Comparison of ENCODE assay signal across 8 cellular contexts in the genomic region with DNA sequence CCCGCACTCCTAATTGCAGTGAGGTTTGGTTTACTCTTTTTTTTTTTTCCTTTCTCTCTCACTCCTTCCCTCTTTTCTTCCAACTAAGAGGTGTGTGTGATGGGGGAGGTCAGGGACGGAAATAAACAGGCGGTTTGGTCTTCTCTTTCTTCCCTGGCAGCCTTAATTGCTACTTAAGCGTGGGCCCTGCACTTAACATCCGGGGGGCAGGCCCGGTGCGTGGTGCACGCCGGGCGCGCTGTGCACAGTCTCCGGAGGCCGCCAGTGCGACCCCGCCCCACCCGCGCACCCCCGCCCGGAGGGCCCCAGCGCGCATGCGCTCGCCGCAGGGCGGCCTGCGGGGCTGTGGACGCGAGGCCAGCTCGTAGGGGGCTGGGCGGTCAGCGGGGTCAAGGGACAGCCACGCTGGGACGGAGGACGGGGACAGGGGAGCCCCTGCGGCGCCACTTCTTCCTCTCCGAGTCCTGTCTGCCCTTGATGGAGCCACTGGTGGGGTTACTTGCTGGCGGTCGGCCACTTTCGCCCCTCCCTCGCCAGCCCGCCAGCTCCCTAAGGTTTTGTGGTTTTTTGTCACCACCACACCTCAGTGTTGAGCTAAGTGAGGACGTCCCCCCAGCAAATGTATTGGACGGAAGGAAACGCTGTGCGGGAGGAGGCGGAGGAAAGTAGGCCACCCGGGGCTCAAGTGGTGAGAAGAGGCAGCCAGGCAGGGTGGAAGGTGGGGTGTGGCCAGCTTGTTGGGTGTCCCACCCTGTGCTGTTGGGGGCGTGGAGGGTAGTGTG.
DNase-seq lines count a peak whose midpoint lies in the region; ATAC-seq lines count a peak whose summit lies in the region.

No MANE protein-coding gene starts in this region.

- H3K18ac ChIP-seq in mesendoderm (ENCODE audit: low read length): peak overlapping the region; percentile 57

- H3K27me3 Mint-ChIP-seq in CD8-positive, alpha-beta memory T cell: peaks cover 0 to 9% of the 10 kb centered on the region in 2 donors
- no peaks in the 10 kb centered on the region for H3K27me3 Mint-ChIP-seq in activated CD4-positive, alpha-beta T cell treated with anti-CD3 and anti-CD28 coated beads, Interleukin-2, amount 10 ng/mL, durations not matched to agents 24 days and 14 days

- peak overlapping the region; percentile 52 for H3K27ac ChIP-seq in CD8-positive, alpha-beta memory T cell (ENCODE audit: low read depth, low read length)
- H3K27ac ChIP-seq in mesendoderm (ENCODE audit: low read depth, low read length): no peak overlapping the region

- peak overlapping the region; percentile 65 for H3K9ac ChIP-seq in mesendoderm (ENCODE audit: low read length)

- peak overlapping the region; percentile 86 for H3K23ac ChIP-seq in mesendoderm (ENCODE audit: low read length)

- H3K4me1 ChIP-seq in CD8-positive, alpha-beta memory T cell (ENCODE audit: insufficient read depth, low read length): peaks cover 54% of the 10 kb centered on the region
- peaks cover 12% of the 10 kb centered on the region for H3K4me1 ChIP-seq in mesendoderm (ENCODE audit: control insufficient read depth, low read depth, low read length)

- H3K4me3 Mint-ChIP-seq in CD8-positive, alpha-beta memory T cell: peak overlapping the region; percentile 78 to 86 (median 84)
- peak overlapping the region; percentile 80 for H3K4me3 Mint-ChIP-seq in activated CD4-positive, alpha-beta T cell treated with anti-CD3 and anti-CD28 coated beads, Interleukin-2, amount 10 ng/mL, durations not matched to agents 24 days and 14 days

- H3K36me3 Mint-ChIP-seq in CD8-positive, alpha-beta memory T cell: no peaks in the 10 kb centered on the region
- peaks cover 7% of the 10 kb centered on the region for H3K36me3 Mint-ChIP-seq in activated CD4-positive, alpha-beta T cell treated with anti-CD3 and anti-CD28 coated beads, Interleukin-2, amount 10 ng/mL, durations not matched to agents 24 days and 14 days (ENCODE audit: low read depth)

- peak overlapping the region; percentile 12 for H2AK5ac ChIP-seq in mesendoderm (ENCODE audit: low read length)

- H3K27me3 ChIP-seq in CD8-positive, alpha-beta memory T cell (ENCODE audit: insufficient read depth, low read length, poor library complexity, severe bottlenecking): no peaks in the 10 kb centered on the region
- H3K27me3 ChIP-seq in mesendoderm (ENCODE audit: insufficient read depth, low read length, poor library complexity): no peaks in the 10 kb centered on the region

- DNase-seq in CD8-positive, alpha-beta memory T cell: peak; percentile 58 to 85 (median 78)
- DNase-seq in NCI-H2107 (lab: John Stamatoyannopoulos, UW) (peak; percentile 64), dermis blood vessel endothelial cell (peak; percentile 32), mesendoderm (peak; percentile 51), superior temporal gyrus (ENCODE audit: extremely low spot score) (no peak)
- peak; percentile 96 for DNase-seq in activated CD4-positive, alpha-beta T cell treated with anti-CD3 and anti-CD28 coated beads, Interleukin-2, amount 10 ng/mL, durations not matched to agents 24 days and 14 days
- DNase-seq in stimulated activated CD8-positive, alpha-beta memory T cell treated with anti-CD3 and anti-CD28 coated beads, Interleukin-15, amount 100 ng/mL, for 24 hours (ENCODE audit: low read depth): peak; percentile 58

- no peaks in the 10 kb centered on the region for H3K9me3 Mint-ChIP-seq in CD8-positive, alpha-beta memory T cell
- peaks cover 4% of the 10 kb centered on the region for H3K9me3 Mint-ChIP-seq in activated CD4-positive, alpha-beta T cell treated with anti-CD3 and anti-CD28 coated beads, Interleukin-2, amount 10 ng/mL, durations not matched to agents 24 days and 14 days

- H3K79me1 ChIP-seq in mesendoderm (ENCODE audit: low read length): no peaks in the 10 kb centered on the region

- CTCF ChIA-PET in CD8-positive, alpha-beta memory T cell (lab: Charles Lee): interaction anchor here (1.0 to 1.9 kb wide), 4 partner anchors 14 to 238 kb away, joined by 3 to 13 read pairs (median 4); no protein-coding TSS in a partner anchor

- no CpG with 5 or more reads among the region's 49 CpGs for WGBS in mesendoderm (ENCODE audit: extremely low coverage, insufficient coverage, low lambda C conversion rate)

- H3K4me2 ChIP-seq in mesendoderm (ENCODE audit: low read length): peak overlapping the region; percentile 58

- H4K5ac ChIP-seq in mesendoderm (ENCODE audit: low read length): peak overlapping the region; percentile 50

- no peak overlapping the region for H2BK120ac ChIP-seq in mesendoderm (ENCODE audit: low read depth, low read length)

- H3K9me3 ChIP-seq in CD8-positive, alpha-beta memory T cell (ENCODE audit: low read length): no peaks in the 10 kb centered on the region

- H3K36me3 ChIP-seq in CD8-positive, alpha-beta memory T cell (ENCODE audit: insufficient read depth, low read length): no peaks in the 10 kb centered on the region
- no peaks in the 10 kb centered on the region for H3K36me3 ChIP-seq in mesendoderm (ENCODE audit: control insufficient read depth, insufficient read depth, low read length)

- POLR2A ChIA-PET in CD8-positive, alpha-beta memory T cell (lab: Charles Lee): interaction anchor here (0.5 to 1.5 kb wide), 3 partner anchors 47 to 252 kb away, joined by 3 to 5 read pairs (median 4); no protein-coding TSS in a partner anchor

- peaks cover 50 to 65% (median 61%) of the 10 kb centered on the region in 3 donors for H3K4me1 Mint-ChIP-seq in CD8-positive, alpha-beta memory T cell
- peaks cover 50% of the 10 kb centered on the region for H3K4me1 Mint-ChIP-seq in activated CD4-positive, alpha-beta T cell treated with anti-CD3 and anti-CD28 coated beads, Interleukin-2, amount 10 ng/mL, durations not matched to agents 24 days and 14 days

- ATAC-seq in GM21825 (IDR thresholded peaks at IDR 0.05; ENCODE audit: unreplicated experiment): peak; percentile 73

- no peak overlapping the region for H3K4ac ChIP-seq in mesendoderm (ENCODE audit: low read depth, low read length)

- peak overlapping the region; percentile 73 for H3K4me3 ChIP-seq in CD8-positive, alpha-beta memory T cell (ENCODE audit: low read length)
- H3K4me3 ChIP-seq in mesendoderm (ENCODE audit: low read length): no peak overlapping the region

- intact Hi-C loops in activated CD4-positive, alpha-beta T cell treated with anti-CD3 and anti-CD28 coated beads, Interleukin-2, amount 10 ng/mL, durations not matched to agents 24 days and 14 days (cut with micrococcal nuclease): loop anchor here (2.0 to 10.0 kb wide), 3 partner anchors 45 to 226 kb away; partner anchors contain the start of genes AATF and GGNBP2

- no peak overlapping the region for H4K8ac ChIP-seq in mesendoderm (ENCODE audit: low read depth, low read length)

- no peaks in the 10 kb centered on the region for H3K79me2 ChIP-seq in mesendoderm (ENCODE audit: control insufficient read depth, insufficient read depth, low read length)

- no peak overlapping the region for H2BK15ac ChIP-seq in mesendoderm (replicated peaks; ENCODE audit: low read depth)

- peak overlapping the region; percentile 86 for H3K56ac ChIP-seq in mesendoderm (ENCODE audit: low read length)

- no peak overlapping the region for H2BK5ac ChIP-seq in mesendoderm (ENCODE audit: low read length)

- H3K27ac Mint-ChIP-seq in CD8-positive, alpha-beta memory T cell: peak overlapping the region; percentile 84 to 97 (median 95)
- H3K27ac Mint-ChIP-seq in activated CD4-positive, alpha-beta T cell treated with anti-CD3 and anti-CD28 coated beads, Interleukin-2, amount 10 ng/mL, durations not matched to agents 24 days and 14 days: peak overlapping the region; percentile 99
